Comparison of ENCODE assay signal across 8 cellular contexts in the genomic region with DNA sequence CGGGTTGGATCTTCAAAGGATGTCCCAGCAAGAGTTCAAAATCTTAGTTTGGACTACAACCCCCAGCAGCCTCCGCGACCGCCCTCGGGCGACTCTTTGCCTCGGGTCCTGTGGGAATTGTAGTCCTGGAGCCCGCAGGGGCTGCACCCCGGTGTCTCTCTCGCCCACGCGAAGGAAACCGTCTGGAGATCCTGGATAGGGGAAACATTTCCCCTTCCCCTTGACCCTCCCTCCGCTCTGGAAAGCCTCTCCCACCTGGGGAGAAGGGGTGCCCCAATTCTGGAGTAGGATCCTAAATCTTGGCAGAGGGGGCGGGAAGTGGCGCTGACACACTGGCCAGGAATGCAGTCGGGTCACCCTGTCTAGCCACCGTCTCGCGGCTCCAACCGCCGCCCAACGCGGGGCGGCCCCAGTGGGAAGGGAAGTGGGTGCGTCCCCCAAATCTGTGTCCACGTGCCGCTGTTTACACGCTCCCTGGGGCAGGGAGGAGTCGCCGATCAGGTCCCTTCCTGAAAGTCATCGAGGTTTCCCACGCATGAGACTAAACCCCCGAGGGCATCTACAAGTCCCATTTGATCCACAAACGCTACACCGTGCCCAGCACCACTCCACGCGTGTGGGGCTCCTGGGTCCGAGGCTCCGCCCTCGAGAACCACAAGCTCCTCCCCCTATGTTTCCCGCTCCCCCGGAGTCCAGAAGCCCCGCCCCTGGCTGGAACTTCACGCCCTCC. TPM values are rescaled to one million over a fixed set of nuclear protein-coding genes. Genes with fewer than 3 reads are reported as not detected.
DNase-seq lines count a peak whose midpoint lies in the region; ATAC-seq, FAIRE-seq and TF ChIP-seq lines count a peak whose summit lies in the region.

No MANE protein-coding gene starts in this region.

- peak overlapping the region; percentile 39 for H4K5ac ChIP-seq in H1 (ENCODE audit: insufficient read length, low read depth, low read length)

- peak overlapping the region; percentile 92 to 97 for H3K4me2 ChIP-seq in H1 (ENCODE audit: insufficient read depth in 1 of 2, low read depth in 2 of 2, low read length in 2 of 2)

- peaks cover 19% of the 10 kb centered on the region for H3K23me2 ChIP-seq in H1 (ENCODE audit: low read depth, low read length)

- H2BK5ac ChIP-seq in H1 (ENCODE audit: low read depth, low read length), result peak overlapping the region; percentile 99

- TF ChIP-seq POLR2A in H1 (IDR thresholded peaks at IDR 0.05; ENCODE audit: control extremely low read depth in 1 of 2, low read depth in 2 of 2, low read length in 2 of 2), result no peak

- no peaks in the 10 kb centered on the region for H3K36me3 ChIP-seq in CD8-positive, alpha-beta memory T cell (ENCODE audit: insufficient read depth, low read length)
- H3K36me3 ChIP-seq in H1 (ENCODE audit: control insufficient read depth in 2 of 4, insufficient read depth in 4 of 4, low read length in 3 of 4), result peaks cover 0 to under 1% (median 0%) of the 10 kb centered on the region in 4 experiments; a peak in 3 of 8 replicates
- peaks cover 27% of the 10 kb centered on the region for H3K36me3 ChIP-seq in mesodermal cell (ENCODE audit: control insufficient read depth, insufficient read depth, low read length)

- CTCF ChIA-PET in CD8-positive, alpha-beta memory T cell (lab: Charles Lee), result interaction anchor here (1.8 kb wide), 1 partner anchor 80 kb away, joined by 6 read pairs; no protein-coding TSS in a partner anchor
- CTCF ChIA-PET in H1 (lab: Charles Lee; ENCODE audit: partially characterized antibody), result interaction anchor here (1.0 to 6.6 kb wide), 5 partner anchors 11 to 73 kb away, joined by 4 to 41 read pairs (median 8); no protein-coding TSS in a partner anchor

- H4K91ac ChIP-seq in H1 (replicated peaks; ENCODE audit: insufficient read length, low read length), result peak overlapping the region; percentile 81

- peak overlapping the region; percentile 93 for H4K8ac ChIP-seq in H1 (ENCODE audit: extremely low read depth, insufficient read depth, low read length)

- peak overlapping the region; percentile 95 for H2AK5ac ChIP-seq in H1 (ENCODE audit: low read depth, low read length)

- H3K36me3 Mint-ChIP-seq in CD8-positive, alpha-beta memory T cell, result peaks cover 0 to 11% (median 0%) of the 10 kb centered on the region in 3 donors

- no peak overlapping the region for H3K14ac ChIP-seq in H1 (ENCODE audit: insufficient read length)

- FAIRE-seq in H1 (lab: Jason Lieb, UNC), result no peak

- H4K20me1 ChIP-seq in H1 (replicated peaks in 1 of 2; ENCODE audit: control insufficient read depth in 1 of 2, insufficient read depth in 2 of 2, low read length in 2 of 2), result peaks cover 0 to 6% of the 10 kb centered on the region in 2 experiments

- peaks cover 26% of the 10 kb centered on the region for H3K27me3 ChIP-seq in CD8-positive, alpha-beta memory T cell (ENCODE audit: insufficient read depth, low read length, poor library complexity, severe bottlenecking)
- H3K27me3 ChIP-seq in HL-60 (ENCODE audit: insufficient read depth, poor library complexity, severe bottlenecking) (no peaks in the 10 kb centered on the region), H1 (replicated peaks in 1 of 4; ENCODE audit: control insufficient read depth in 3 of 4, extremely low read depth in 1 of 4, insufficient read depth in 3 of 4, low read length in 3 of 4) (peaks cover 0 to 5% (median 2%) of the 10 kb centered on the region in 4 experiments; a peak in 2 of 7 replicates)

- H2BK20ac ChIP-seq in H1 (ENCODE audit: low read length), result no peak overlapping the region

- peak overlapping the region; percentile 97 for H3K18ac ChIP-seq in H1 (ENCODE audit: extremely low read depth, low read length)

- H3K27ac Mint-ChIP-seq in CD8-positive, alpha-beta memory T cell, result peak overlapping the region; percentile 82 to 98 (median 94)

- peaks cover 26% of the 10 kb centered on the region for H3K4me1 ChIP-seq in CD8-positive, alpha-beta memory T cell (ENCODE audit: insufficient read depth, low read length)
- peaks cover 3 to 21% (median 11%) of the 10 kb centered on the region in 4 experiments; a peak in 5 of 7 replicates for H3K4me1 ChIP-seq in H1 (replicated peaks in 1 of 4; ENCODE audit: control insufficient read depth in 3 of 4, insufficient read depth in 4 of 4, low read length in 3 of 4)
- peaks cover 20% of the 10 kb centered on the region for H3K4me1 ChIP-seq in mesodermal cell (ENCODE audit: control insufficient read depth, insufficient read depth, low read length, poor library complexity, severe bottlenecking)

- peak overlapping the region; percentile 87 for H2AFZ ChIP-seq in H1 (ENCODE audit: low read length)

- no peaks in the 10 kb centered on the region for H3K9me3 ChIP-seq in CD8-positive, alpha-beta memory T cell (ENCODE audit: low read length)
- no peaks in the 10 kb centered on the region for H3K9me3 ChIP-seq in H1 (ENCODE audit: insufficient read depth in 2 of 2, low read depth in 1 of 2, low read length in 1 of 2)
- H3K9me3 ChIP-seq in mesodermal cell (ENCODE audit: control insufficient read depth, low read length), result no peaks in the 10 kb centered on the region

- ATAC-seq in GM19452 (IDR thresholded peaks at IDR 0.05; ENCODE audit: unreplicated experiment), result peak; percentile 45

- DNase-seq in CD8-positive, alpha-beta memory T cell, result peak; percentile 73 to 87 (median 80)
- DNase-seq in HL-60 (ENCODE audit: low read depth in 1 of 2, low spot score in 1 of 2) (peak; percentile 70 to 90), NOMO-1 (lab: John Stamatoyannopoulos, UW; ENCODE audit: unreplicated experiment in 2 of 2) (peak; percentile 84 to 89), H1 (ENCODE audit: low read depth in 1 of 2, low spot score in 2 of 2) (peak in 1 of 2 experiments; percentile 93)
- peak; percentile 57 to 76 (median 68) for DNase-seq in activated CD8-positive, alpha-beta memory T cell treated with anti-CD3 and anti-CD28 coated beads for 48 hours (ENCODE audit: low read depth in 2 of 3, low spot score in 2 of 3)
- DNase-seq in stimulated activated CD8-positive, alpha-beta memory T cell treated with anti-CD3 and anti-CD28 coated beads, Interleukin-15, amount 100 ng/mL, for 1 hour (ENCODE audit: low read depth), result peak; percentile 70

- peaks cover 30 to 33% of the 10 kb centered on the region in 2 donors for H3K27me3 Mint-ChIP-seq in CD8-positive, alpha-beta memory T cell

- TF ChIP-seq CTCF in HL-60 (IDR thresholded peaks at IDR 0.05; ENCODE audit: insufficient read depth, low read length), result no peak
- TF ChIP-seq CTCF in H1 (IDR thresholded peaks at IDR 0.05; ENCODE audit: control extremely low read depth in 1 of 3, insufficient read depth in 1 of 3, low read depth in 1 of 3, low read length in 3 of 3), result no peak

- H2BK15ac ChIP-seq in H1 (ENCODE audit: low read length), result peak overlapping the region; percentile 88; the same call in 1 of the 2 replicates

- H3K79me2 ChIP-seq in H1 (ENCODE audit: control insufficient read depth in 1 of 2, insufficient read depth in 2 of 2, low read length in 2 of 2), result peaks cover 0 to 8% of the 10 kb centered on the region in 2 experiments; a peak in 1 of 4 replicates

- peak overlapping the region; percentile 85 to 97 (median 96) for H3K4me3 Mint-ChIP-seq in CD8-positive, alpha-beta memory T cell

- no peak for TF ChIP-seq RAD21 in H1 (IDR thresholded peaks at IDR 0.05 in 1 of 2, conservative IDR thresholded peaks at IDR 0.05 in 1 of 2; ENCODE audit: low read depth in 2 of 2, low read length in 2 of 2)

- peak overlapping the region; percentile 97 for H2BK12ac ChIP-seq in H1 (ENCODE audit: low read depth, low read length)

- peaks cover 25 to 45% (median 32%) of the 10 kb centered on the region in 3 donors for H3K4me1 Mint-ChIP-seq in CD8-positive, alpha-beta memory T cell

- H3K56ac ChIP-seq in H1 (replicated peaks; ENCODE audit: insufficient read length, low read depth, low read length), result peak overlapping the region; percentile 63

- 1% methylated on average over 40 of the region's 45 CpGs; no CpG with 5 or more reads in 1 of the 2 experiments for WGBS in H1 (ENCODE audit: extremely low coverage in 1 of 2, insufficient coverage in 1 of 2, insufficient read length in 1 of 2, insufficient replicate concordance in 2 of 2, low coverage in 1 of 2, low lambda C conversion rate in 2 of 2, missing lambda C conversion rate in 1 of 2), 2 experiments
- WGBS in mesodermal cell (ENCODE audit: insufficient coverage in 2 of 2), 2 experiments, result 0 to 1% methylated on average over 29 to 42 of the region's 45 CpGs

- H2BK120ac ChIP-seq in H1 (replicated peaks; ENCODE audit: low read depth, low read length), result no peak overlapping the region

- peaks cover 9% of the 10 kb centered on the region; the same call in 1 of the 2 replicates for H3K79me1 ChIP-seq in H1 (ENCODE audit: low read depth, low read length)

- peak overlapping the region; percentile 86 for H3K27ac ChIP-seq in CD8-positive, alpha-beta memory T cell (ENCODE audit: low read depth, low read length)
- H3K27ac ChIP-seq in HL-60 (replicated peaks) (peak overlapping the region; percentile 99), H1 (ENCODE audit: low read depth, low read length) (peak overlapping the region; percentile 99), mesodermal cell (ENCODE audit: low read depth, low read length, severe bottlenecking) (peak overlapping the region; percentile 99)

- POLR2A ChIA-PET in CD8-positive, alpha-beta memory T cell (lab: Charles Lee), result no interaction called here
- POLR2A ChIA-PET in H1 (lab: Charles Lee; ENCODE audit: partially characterized antibody), result interaction anchor here (0.6 to 2.1 kb wide), 22 partner anchors 9 to 94 kb away, joined by 3 to 17 read pairs (median 4); a partner anchor contains a TSS

- H3K9ac ChIP-seq in H1 (replicated peaks in 1 of 4; ENCODE audit: extremely low read depth in 1 of 4, low read depth in 3 of 4, low read length in 3 of 4), result peak overlapping the region in 3 of 4 experiments; percentile 97 to 98 (median 98); a peak in 6 of 7 replicates

- no peak overlapping the region for H3K23ac ChIP-seq in H1 (ENCODE audit: insufficient read length)

- no peak for TF ChIP-seq EP300 in H1 (IDR thresholded peaks at IDR 0.05; ENCODE audit: borderline replicate concordance in 1 of 2, low read depth in 2 of 2, low read length in 2 of 2)

- peak overlapping the region; percentile 78 for H3K4ac ChIP-seq in H1 (replicated peaks; ENCODE audit: insufficient read length, low read depth, low read length)

- no peaks in the 10 kb centered on the region for H3K9me3 Mint-ChIP-seq in CD8-positive, alpha-beta memory T cell

- H3K4me3 ChIP-seq in CD8-positive, alpha-beta memory T cell (ENCODE audit: low read length), result peak overlapping the region; percentile 64
- H3K4me3 ChIP-seq in HL-60 (replicated peaks; ENCODE audit: insufficient read depth, low read length), result peak overlapping the region; percentile 99
- peak overlapping the region; percentile 69 to 96 (median 91) for H3K4me3 ChIP-seq in H1 (ENCODE audit: extremely low read depth in 1 of 4, insufficient read depth in 2 of 4, low read depth in 3 of 4, low read length in 4 of 4)
- H3K4me3 ChIP-seq in mesodermal cell (ENCODE audit: extremely low read depth, insufficient read depth, low read length, poor library complexity, severe bottlenecking), result peak overlapping the region; percentile 86

RNA-seq across cellular contexts. Expression of a gene that starts 0.7 kb away (rescaled TPM):
- total RNA-seq in CD8-positive, alpha-beta memory T cell, result 1 to 10 TPM; 3.9 to 4.3 TPM
- 0.83 TPM for polyA plus RNA-seq in CD8-positive, alpha-beta memory T cell
- 15.3 and 18.4 TPM in 2 replicates for total RNA-seq in H1 (2021; fragmentation: NEBNext Ultra II Directional; extraction: Animal tissue kit (Norgen Biotek cat#: 25700))
- polyA plus RNA-seq in H1 (2011; rRNA removed), result 9.1 and 20.4 TPM in 2 replicates
- 12.5 TPM for polyA plus RNA-seq in H1 (2011; cell fraction: cytosol; rRNA removed)
- polyA plus RNA-seq in H1 (2011; cell fraction: nucleus; rRNA removed), result 39.1 TPM
- 25.0 to 32.4 TPM (median 29.9 TPM) in 4 replicates for polyA plus RNA-seq in H1 (2012, experiment 1 of 2)
- 28.1 TPM for polyA plus RNA-seq in H1 (2012, experiment 2 of 2)
- polyA plus RNA-seq in H1 (2013, experiment 1 of 2), result 35.0 TPM
- 27.2 TPM for polyA plus RNA-seq in H1 (2013, experiment 2 of 2)
- polyA minus RNA-seq in H1 (2011; rRNA and poly(A)+ RNA removed), result 4.3 and 7.5 TPM in 2 replicates
- polyA minus RNA-seq in H1 (2011; cell fraction: cytosol; rRNA and poly(A)+ RNA removed), result 19.8 TPM
- polyA minus RNA-seq in H1 (2011; cell fraction: nucleus; rRNA and poly(A)+ RNA removed), result 12.2 TPM
- 32.4 TPM for polyA plus RNA-seq in mesodermal cell (2013, experiment 1 of 2)
- polyA plus RNA-seq in mesodermal cell (2013, experiment 2 of 2), result 27.7 TPM

RNA-seq across cellular contexts. Expression of a gene that starts 0.8 kb away (rescaled TPM):
- total RNA-seq in CD8-positive, alpha-beta memory T cell, result 10 to 100 TPM; 26.5 to 27.4 TPM
- 2.2 TPM for polyA plus RNA-seq in CD8-positive, alpha-beta memory T cell
- 34.8 and 38.0 TPM in 2 replicates for total RNA-seq in H1 (2021; fragmentation: NEBNext Ultra II Directional; extraction: Animal tissue kit (Norgen Biotek cat#: 25700))
- 16.8 and 18.4 TPM in 2 replicates for polyA plus RNA-seq in H1 (2011; rRNA removed)
- 16.6 TPM for polyA plus RNA-seq in H1 (2011; cell fraction: cytosol; rRNA removed)
- polyA plus RNA-seq in H1 (2011; cell fraction: nucleus; rRNA removed), result 10.3 TPM
- 20.0 to 27.9 TPM (median 23.6 TPM) in 4 replicates for polyA plus RNA-seq in H1 (2012, experiment 1 of 2)
- polyA plus RNA-seq in H1 (2012, experiment 2 of 2), result 18.3 TPM
- 42.2 TPM for polyA plus RNA-seq in H1 (2013, experiment 1 of 2)
- 43.6 TPM for polyA plus RNA-seq in H1 (2013, experiment 2 of 2)
- polyA minus RNA-seq in H1 (2011; rRNA and poly(A)+ RNA removed), result 8.2 and 8.3 TPM in 2 replicates
- 21.5 TPM for polyA minus RNA-seq in H1 (2011; cell fraction: cytosol; rRNA and poly(A)+ RNA removed)
- 14.5 TPM for polyA minus RNA-seq in H1 (2011; cell fraction: nucleus; rRNA and poly(A)+ RNA removed)
- 5.2 TPM for polyA plus RNA-seq in mesodermal cell (2013, experiment 1 of 2)
- 4.6 TPM for polyA plus RNA-seq in mesodermal cell (2013, experiment 2 of 2)

RNA-seq across cellular contexts. Expression of a gene that starts 18.1 kb away (rescaled TPM):
- total RNA-seq in CD8-positive, alpha-beta memory T cell, result 10 to 100 TPM; 75.7 to 82.6 TPM
- 47.5 TPM for polyA plus RNA-seq in CD8-positive, alpha-beta memory T cell
- total RNA-seq in H1 (2021; fragmentation: NEBNext Ultra II Directional; extraction: Animal tissue kit (Norgen Biotek cat#: 25700)), result 44.7 and 46.4 TPM in 2 replicates
- 94.2 and 112 TPM in 2 replicates for polyA plus RNA-seq in H1 (2011; rRNA removed)
- 73.6 TPM for polyA plus RNA-seq in H1 (2011; cell fraction: cytosol; rRNA removed)
- polyA plus RNA-seq in H1 (2011; cell fraction: nucleus; rRNA removed), result 104 TPM
- 44.6 to 60.9 TPM (median 54.2 TPM) in 4 replicates for polyA plus RNA-seq in H1 (2012, experiment 1 of 2)
- polyA plus RNA-seq in H1 (2012, experiment 2 of 2), result 246 TPM
- polyA plus RNA-seq in H1 (2013, experiment 1 of 2), result 51.0 TPM
- 52.4 TPM for polyA plus RNA-seq in H1 (2013, experiment 2 of 2)
- 32.3 and 35.8 TPM in 2 replicates for polyA minus RNA-seq in H1 (2011; rRNA and poly(A)+ RNA removed)
- polyA minus RNA-seq in H1 (2011; cell fraction: cytosol; rRNA and poly(A)+ RNA removed), result 33.8 TPM
- polyA minus RNA-seq in H1 (2011; cell fraction: nucleus; rRNA and poly(A)+ RNA removed), result 31.2 TPM
- 112 TPM for polyA plus RNA-seq in mesodermal cell (2013, experiment 1 of 2)
- 94.3 TPM for polyA plus RNA-seq in mesodermal cell (2013, experiment 2 of 2)

RNA-seq across cellular contexts. Expression of a gene that starts 35.2 kb away (rescaled TPM):
- 10 to 100 TPM; 22.0 to 23.9 TPM for total RNA-seq in CD8-positive, alpha-beta memory T cell
- 7.8 TPM for polyA plus RNA-seq in CD8-positive, alpha-beta memory T cell
- 93.4 and 107 TPM in 2 replicates for total RNA-seq in H1 (2021; fragmentation: NEBNext Ultra II Directional; extraction: Animal tissue kit (Norgen Biotek cat#: 25700))
- 117 and 197 TPM in 2 replicates for polyA plus RNA-seq in H1 (2011; rRNA removed)
- polyA plus RNA-seq in H1 (2011; cell fraction: cytosol; rRNA removed), result 88.3 TPM
- polyA plus RNA-seq in H1 (2011; cell fraction: nucleus; rRNA removed), result 444 TPM
- 88.6 to 99.0 TPM (median 95.0 TPM) in 4 replicates for polyA plus RNA-seq in H1 (2012, experiment 1 of 2)
- 70.3 TPM for polyA plus RNA-seq in H1 (2012, experiment 2 of 2)
- polyA plus RNA-seq in H1 (2013, experiment 1 of 2), result 71.7 TPM
- 65.8 TPM for polyA plus RNA-seq in H1 (2013, experiment 2 of 2)
- polyA minus RNA-seq in H1 (2011; rRNA and poly(A)+ RNA removed), result 136 and 156 TPM in 2 replicates
- polyA minus RNA-seq in H1 (2011; cell fraction: cytosol; rRNA and poly(A)+ RNA removed), result 49.8 TPM
- polyA minus RNA-seq in H1 (2011; cell fraction: nucleus; rRNA and poly(A)+ RNA removed), result 65.9 TPM
- 45.0 TPM for polyA plus RNA-seq in mesodermal cell (2013, experiment 1 of 2)
- polyA plus RNA-seq in mesodermal cell (2013, experiment 2 of 2), result 40.2 TPM
